ENCODE assay signal across 8 cellular contexts in the genomic region with DNA sequence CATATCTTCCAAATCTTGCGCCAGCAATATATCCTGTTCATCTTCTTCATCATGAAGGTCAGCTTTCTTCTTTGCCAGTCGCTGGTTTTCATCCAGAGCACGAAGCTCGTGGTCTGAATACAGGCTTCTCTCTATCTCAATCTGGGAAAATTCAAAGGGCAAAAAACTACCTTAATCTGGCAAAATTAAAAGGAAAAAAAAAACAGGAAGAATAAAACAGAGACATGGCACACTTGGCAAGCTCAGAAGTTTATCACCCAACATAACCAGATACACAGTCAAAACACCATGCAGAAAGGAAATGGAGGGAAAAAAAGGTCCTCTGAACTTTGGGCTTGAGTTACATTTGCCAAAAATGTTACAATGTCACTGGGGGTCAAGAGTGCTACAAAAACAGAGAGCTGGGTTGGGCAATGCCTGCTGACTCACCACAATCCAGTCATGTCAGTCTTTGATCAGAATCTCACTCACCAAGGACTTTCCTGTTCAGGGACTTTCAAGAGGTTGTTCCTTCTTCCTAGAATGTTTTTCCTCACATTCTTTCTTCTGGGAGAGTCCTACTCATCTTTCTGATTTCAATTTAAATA. TPM values are rescaled to one million over a fixed set of nuclear protein-coding genes. Genes with fewer than 3 reads are reported as not detected.
A peak's percentile ranks its signal among the peaks of the same experiment; 100 is the strongest.
DNase-seq lines count a peak whose midpoint lies in the region; ATAC-seq and TF ChIP-seq lines count a peak whose summit lies in the region.

No MANE protein-coding gene starts in this region.

- no peak overlapping the region for H2AFZ ChIP-seq in GM23248
- H2AFZ ChIP-seq in neural progenitor cell (replicated peaks), result no peak overlapping the region

- no peaks in the 10 kb centered on the region for H3K9me3 Mint-ChIP-seq in neural progenitor cell

- H3F3A ChIP-seq in GM23248 (ENCODE audit: insufficient read depth) (peaks cover 13% of the 10 kb centered on the region), neural progenitor cell (ENCODE audit: low read depth) (no peaks in the 10 kb centered on the region)

- peaks cover 16% of the 10 kb centered on the region for H3K4me1 Mint-ChIP-seq in neural progenitor cell

- H3K4me3 ChIP-seq in GM23248 (peak overlapping the region; percentile 99), NB4 (ENCODE audit: low read depth, low read length) (peak overlapping the region; percentile 86), neural progenitor cell (peak overlapping the region; percentile 91), testis (no peak overlapping the region)

- no peak for ATAC-seq in left ventricle myocardium superior

- H4K20me1 ChIP-seq in GM23248 (ENCODE audit: insufficient read depth) (no peaks in the 10 kb centered on the region), neural progenitor cell (ENCODE audit: low read depth) (peaks cover 3% of the 10 kb centered on the region)

- 92 to 95% methylated on average over 4 of the region's 4 CpGs for WGBS in GM23248 (ENCODE audit: low coverage in 1 of 2, low lambda C conversion rate in 2 of 2, missing lambda C conversion rate in 2 of 2), 2 experiments
- 84 to 92% methylated on average over 4 of the region's 4 CpGs for WGBS in testis, 2 donors

- no peak overlapping the region for H3K27ac Mint-ChIP-seq in neural progenitor cell

- TF ChIP-seq CTCF in NB4 (IDR thresholded peaks at IDR 0.05; ENCODE audit: low read depth, low read length) (no peak), neural progenitor cell (IDR thresholded peaks at IDR 0.05) (no peak), testis (IDR thresholded peaks at IDR 0.05) (no peak)

- H3K36me3 ChIP-seq in GM23248 (ENCODE audit: low read depth) (peaks cover 23% of the 10 kb centered on the region; the same call in 1 of the 2 replicates), neural progenitor cell (no peaks in the 10 kb centered on the region), testis (ENCODE audit: low read depth, missing control alignments) (no peaks in the 10 kb centered on the region)

- H3K4me2 ChIP-seq in GM23248 (ENCODE audit: unreplicated experiment), result peak overlapping the region; percentile 97
- H3K4me2 ChIP-seq in neural progenitor cell, result peak overlapping the region; percentile 92

- DNase-seq in GM23248 (peak; percentile 64), NB4 (ENCODE audit: low read depth) (peak; percentile 81), dermis blood vessel endothelial cell (peak; percentile 47), neural progenitor cell (ENCODE audit: low spot score) (no peak), testis (no peak), NCI-H128 (lab: John Stamatoyannopoulos, UW; ENCODE audit: unreplicated experiment) (no peak), left ventricle myocardium superior (no peak), occipital lobe (lab: John Stamatoyannopoulos, UW) (no peak)

- H3K9ac ChIP-seq in GM23248, result 0 out of 2 replicates have a peak overlapping the region, but pooled peaks have one; percentile 90
- no peak overlapping the region for H3K9ac ChIP-seq in neural progenitor cell

- H3K4me3 Mint-ChIP-seq in neural progenitor cell, result peak overlapping the region; percentile 92

- in situ Hi-C loops in GM23248 (cut with MboI), result no loop called here

- no peaks in the 10 kb centered on the region for H3K27me3 ChIP-seq in GM23248 (replicated peaks; ENCODE audit: insufficient read depth)
- H3K27me3 ChIP-seq in neural progenitor cell, result no peaks in the 10 kb centered on the region
- no peaks in the 10 kb centered on the region for H3K27me3 ChIP-seq in testis

- TF ChIP-seq POLR2A in NB4 (IDR thresholded peaks at IDR 0.05; ENCODE audit: extremely low read depth, insufficient read length) (no peak), testis (IDR thresholded peaks at IDR 0.05) (no peak)

- H3K79me2 ChIP-seq in GM23248 (ENCODE audit: insufficient read depth) (peaks cover 60% of the 10 kb centered on the region), neural progenitor cell (ENCODE audit: low read depth) (peaks cover 37% of the 10 kb centered on the region)

- H3K27ac ChIP-seq in GM23248 (peak overlapping the region; percentile 27), neural progenitor cell (no peak overlapping the region), testis (no peak overlapping the region)

- peaks cover 2% of the 10 kb centered on the region for H3K27me3 Mint-ChIP-seq in neural progenitor cell (ENCODE audit: insufficient read depth, low read depth)

- H3K9me2 ChIP-seq in GM23248 (ENCODE audit: insufficient read depth), result no peaks in the 10 kb centered on the region

- H3K4me1 ChIP-seq in GM23248 (ENCODE audit: insufficient read depth) (peaks cover 20% of the 10 kb centered on the region), neural progenitor cell (peaks cover 10% of the 10 kb centered on the region), testis (peaks cover 17% of the 10 kb centered on the region)

- H3K9me3 ChIP-seq in GM23248 (ENCODE audit: low read depth) (no peaks in the 10 kb centered on the region), neural progenitor cell (ENCODE audit: low read depth) (no peaks in the 10 kb centered on the region), testis (no peaks in the 10 kb centered on the region)

- intact Hi-C loops in testis (cut with DNase I; ENCODE audit: low total_unique reads), result no loop called here
- intact Hi-C loops in left ventricle myocardium superior (cut with micrococcal nuclease), result no loop called here

- H3K36me3 Mint-ChIP-seq in neural progenitor cell, result peaks cover 4% of the 10 kb centered on the region

RNA-seq across cellular contexts. Expression of gene MRPL46, which starts 1.5 kb away (rescaled TPM):
- 14.6 and 20.5 TPM in 2 replicates for total RNA-seq in GM23248 (2014; rRNA removed; shearing (Covaris generic))
- polyA plus RNA-seq in GM23248 (2016; fragmentation: Nextera tagmentation; extraction: Ambion mirVana), result 38.4 and 45.3 TPM in 2 replicates
- total RNA-seq in dermis blood vessel endothelial cell, result 17.0 and 20.3 TPM in 2 replicates
- 17.8 and 20.4 TPM in 2 replicates for total RNA-seq in neural progenitor cell (ENCODE audit: low replicate concordance)
- total RNA-seq in testis, result 10 to 100 TPM; 36.9 to 38.4 TPM
- 65.0 TPM for polyA plus RNA-seq in testis (ENCODE audit: insufficient read depth, low read depth, low replicate concordance)
- 68.6 TPM for total RNA-seq in left ventricle myocardium superior
- total RNA-seq in occipital lobe, result 15.6 TPM

RNA-seq across cellular contexts. Expression of gene MRPS11, which starts 1.8 kb away (rescaled TPM):
- total RNA-seq in GM23248 (2014; rRNA removed; shearing (Covaris generic)), result 24.9 and 36.4 TPM in 2 replicates
- polyA plus RNA-seq in GM23248 (2016; fragmentation: Nextera tagmentation; extraction: Ambion mirVana) (75.9 and 76.6 TPM in 2 replicates), testis (ENCODE audit: insufficient read depth, low read depth, low replicate concordance) (82.4 TPM)
- total RNA-seq in dermis blood vessel endothelial cell (38.5 and 47.7 TPM in 2 replicates), neural progenitor cell (ENCODE audit: low replicate concordance) (15.8 and 20.6 TPM in 2 replicates), testis (10 to 100 TPM; 33.2 to 33.9 TPM), left ventricle myocardium superior (73.3 TPM), occipital lobe (16.7 TPM)

Comparison
In these comparisons a context has a peak if more than half of its experiments do, and no peak if none do; other contexts are left out.
1. DNase-seq: peak in GM23248 (single experiment), NB4 (single experiment) and dermis blood vessel endothelial cell (single experiment); none in neural progenitor cell (single experiment), testis (single experiment), NCI-H128 (single experiment), left ventricle myocardium superior (single experiment) and occipital lobe (single experiment).
2. H3K4me3 ChIP-seq: peak in GM23248 (single experiment), NB4 (single experiment) and neural progenitor cell (single experiment); none in testis (0 of 2).